In genomic region chr1:153612755-153613331, GRCh38 we compare ENCODE assay signal across 8 cellular contexts. TPM values are rescaled to one million over a fixed set of nuclear protein-coding genes. Genes with fewer than 3 reads are reported as not detected.
A peak's percentile ranks its signal among the peaks of the same experiment; 100 is the strongest.
DNase-seq lines count a peak whose midpoint lies in the region; ATAC-seq and TF ChIP-seq lines count a peak whose summit lies in the region.

TSS of gene S100A16 (minus strand) at chr1:153613137. CDS start at chr1:153608151, 4,986 bp downstream.

- H3K27me3 ChIP-seq in GM23338 (ENCODE audit: insufficient read depth), result no peaks in the 10 kb centered on the region
- no peaks in the 10 kb centered on the region for H3K27me3 ChIP-seq in sigmoid colon

- peak within 1 kb of the TSS; percentile 58 for H3K4me3 Mint-ChIP-seq in GM23338

- H3K27ac Mint-ChIP-seq in GM23338, result no peak within 1 kb of the TSS; the same call in 1 of the 2 replicates

- H3K36me3 ChIP-seq in GM23338 (ENCODE audit: insufficient read depth) (no peaks in the 10 kb centered on the region), sigmoid colon (peaks cover 0 to 2% (median 0%) of the 10 kb centered on the region in 4 donors)

- no peaks in the 10 kb centered on the region for H3K79me2 ChIP-seq in GM23338 (replicated peaks; ENCODE audit: insufficient read depth)

- peaks cover 20% of the 10 kb centered on the region for H3K27me3 Mint-ChIP-seq in GM23338 (ENCODE audit: insufficient read depth, low read depth, poor library complexity)

- no peaks in the 10 kb centered on the region; the same call in 1 of the 2 replicates for H3F3A ChIP-seq in GM23338 (replicated peaks; ENCODE audit: low read depth)

- peak; percentile 76 to 92 for TF ChIP-seq POLR2A in sigmoid colon (IDR thresholded peaks at IDR 0.05)

- WGBS in sigmoid colon, 2 donors, result 12 to 48% methylated on average over 9 of the region's 9 CpGs

- no peaks in the 10 kb centered on the region for H3K9me3 Mint-ChIP-seq in GM23338

- DNase-seq in GM23338 (ENCODE audit: low spot score) (peak; percentile 68), astrocyte of the cerebellum (ENCODE audit: low read depth) (no peak), hypothalamus (lab: John Stamatoyannopoulos, UW) (peak in 29 of 51 donors; percentile 10 to 66 (median 41)), sigmoid colon (peak; percentile 93), Kasumi-1 (lab: John Stamatoyannopoulos, UW) (no peak), NCI-H2081 treated with DMSO at 0.1 percent for 48 hours (lab: John Stamatoyannopoulos, UW) (no peak)
- DNase-seq in stimulated activated CD4-positive, alpha-beta T cell treated with anti-CD3 and anti-CD28 coated beads, Interleukin-4, amount 100 ng/mL, for 4 hours, result no peak
- DNase-seq in stimulated activated naive CD8-positive, alpha-beta T cell treated with anti-CD3 and anti-CD28 coated beads, Interleukin-15, Interleukin-2, amounts not matched to agents 100 U/mL and 50 U/mL, for 24 hours, result no peak

- H3K27ac ChIP-seq in GM23338 (ENCODE audit: low read depth) (no peak within 1 kb of the TSS), sigmoid colon (peak within 1 kb of the TSS; percentile 82 to 90 (median 86))

- H3K4me3 ChIP-seq in GM23338 (0 out of 2 replicates have a peak within 1 kb of the TSS, but pooled peaks have one; percentile 28), astrocyte of the cerebellum (ENCODE audit: low read depth, low read length) (peak within 1 kb of the TSS; percentile 72), sigmoid colon (peak within 1 kb of the TSS; percentile 66 to 72 (median 68))

- H3K9me2 ChIP-seq in GM23338 (ENCODE audit: insufficient read depth), result no peaks in the 10 kb centered on the region

- ATAC-seq in GM23338, result peak; percentile 72
- ATAC-seq in stimulated activated naive CD8-positive, alpha-beta T cell treated with anti-CD3 and anti-CD28 coated beads, Interleukin-15, Interleukin-2, amounts not matched to agents 100 U/mL and 50 U/mL, for 24 hours, result no peak

- H4K20me1 ChIP-seq in GM23338 (replicated peaks; ENCODE audit: insufficient read depth), result no peaks in the 10 kb centered on the region

- H2AFZ ChIP-seq in GM23338, result peak within 1 kb of the TSS; percentile 85

- intact Hi-C loops in sigmoid colon (cut with DNase I), result loop anchor here (5.0 kb wide), 1 partner anchor 81 kb away; no protein-coding TSS in a partner anchor

- H3K9me3 ChIP-seq in sigmoid colon, result no peaks in the 10 kb centered on the region

- no peak for TF ChIP-seq EP300 in sigmoid colon (IDR thresholded peaks at IDR 0.05)

- peak within 1 kb of the TSS; percentile 69 for H3K4me2 ChIP-seq in GM23338

- H3K4me1 ChIP-seq in GM23338 (ENCODE audit: insufficient read depth) (peaks cover 31% of the 10 kb centered on the region), sigmoid colon (peaks cover 0 to 64% (median 51%) of the 10 kb centered on the region in 4 donors)

- in situ Hi-C loops in astrocyte of the cerebellum (cut with HindIII; ENCODE audit: low sequenced_read_pairs), result no loop called here

- H3K4me1 Mint-ChIP-seq in GM23338, result peaks cover 58% of the 10 kb centered on the region

- TF ChIP-seq CTCF in GM23338 (conservative IDR thresholded peaks at IDR 0.05; ENCODE audit: low read depth in 2 of 2), result no peak
- TF ChIP-seq CTCF in astrocyte of the cerebellum (IDR thresholded peaks at IDR 0.05; ENCODE audit: low read depth, low read length, missing control alignments), result no peak
- no peak for TF ChIP-seq CTCF in sigmoid colon (IDR thresholded peaks at IDR 0.05)

- H3K36me3 Mint-ChIP-seq in GM23338 (ENCODE audit: low read depth), result no peaks in the 10 kb centered on the region; the same call in 2 of the 3 replicates

TF ChIP-seq in GM23338, 12 proteins besides CTCF, POLR2A, EP300 and RAD21 (continues in another document):
- TF ChIP-seq POLR2AphosphoS5 (IDR thresholded peaks at IDR 0.05; ENCODE audit: low read depth) (no peak), STAT1 (IDR thresholded peaks at IDR 0.05; ENCODE audit: unreplicated experiment) (no peak), ETS1 (IDR thresholded peaks at IDR 0.05) (no peak), JUNB (IDR thresholded peaks at IDR 0.05; ENCODE audit: unreplicated experiment) (no peak), CREB1 (CRISPR knock-in tag; IDR thresholded peaks at IDR 0.05; ENCODE audit: low read depth) (no peak), NANOG (IDR thresholded peaks at IDR 0.05; ENCODE audit: borderline replicate concordance) (no peak), ZNF114 (CRISPR knock-in tag; IDR thresholded peaks at IDR 0.05) (no peak), ZNF462 (CRISPR knock-in tag; IDR thresholded peaks at IDR 0.05) (no peak)

RNA-seq across cellular contexts. Expression of gene S100A16, which starts in this region (rescaled TPM):
- 10.6 and 20.4 TPM in 2 replicates for total RNA-seq in GM23338 (2014; rRNA removed; shearing (Covaris generic))
- polyA plus RNA-seq in GM23338 (2016; fragmentation: Nextera tagmentation; extraction: Ambion mirVana) (10.5 and 13.0 TPM in 2 replicates), sigmoid colon (100 to 1,000 TPM; 332 to 492 (median 370) TPM)
- 10 to 100 TPM; 35.6 to 49.9 (median 39.7) TPM for total RNA-seq in sigmoid colon

Comparison
In these comparisons a context has a peak if more than half of its experiments do, and no peak if none do; other contexts are left out.
1. RNA of gene S100A16 (polyA plus RNA-seq): 332 to 492 TPM in sigmoid colon; 10.5 to 13.0 TPM in GM23338; every median in the first group is over 10 times any median in the second.
2. DNase-seq: peak in GM23338 (single experiment), hypothalamus (29 of 51) and sigmoid colon (single experiment); none in astrocyte of the cerebellum (single experiment), Kasumi-1 (0 of 2), stimulated activated CD4-positive, alpha-beta T cell treated with anti-CD3 and anti-CD28 coated beads, Interleukin-4, amount 100 ng/mL, for 4 hours (0 of 2), NCI-H2081 treated with DMSO at 0.1 percent for 48 hours (single experiment) and stimulated activated naive CD8-positive, alpha-beta T cell treated with anti-CD3 and anti-CD28 coated beads, Interleukin-15, Interleukin-2, amounts not matched to agents 100 U/mL and 50 U/mL, for 24 hours (single experiment).
3. Peak in every context shown above with its lines, with median percentiles within 50 percentile points of each other: H3K4me3 ChIP-seq.